14 cellular contexts compared by ENCODE assay signal in genomic region chr12:132131952-132132351, GRCh38. TPM values are rescaled to one million over a fixed set of nuclear protein-coding genes. Genes with fewer than 3 reads are reported as not detected.
A peak's percentile ranks its signal among the peaks of the same experiment; 100 is the strongest.
DNase-seq lines count a peak whose midpoint lies in the region; ATAC-seq and TF ChIP-seq lines count a peak whose summit lies in the region.
"Had no signal": no experiment of that assay in that cellular context is flagged by ENCODE, and none has a peak within 500 bp of the region (broad histone marks: within the 10 kb centered on the region; RNA-seq: fewer than 3 reads in every experiment).

No MANE protein-coding gene starts in this region.

- no peak for ATAC-seq in foreskin keratinocyte

- H3K27me3 ChIP-seq in foreskin keratinocyte, result no peaks in the 10 kb centered on the region
- H3K27me3 ChIP-seq: BLaER1 treated with 17β-estradiol and CSF1 and Interleukin-3, amounts not matched to agents 10 nM and 100 nM had no signal

- peak; percentile 43 for DNase-seq in activated effector memory CD4-positive, alpha-beta T cell treated with anti-CD3 and anti-CD28 coated beads, Interleukin-2, amount 50 U/mL, for 16 hours
- no peak for DNase-seq in activated effector memory CD4-positive, alpha-beta T cell treated with Interleukin-2 at 50 U/mL for 16 hours
- DNase-seq in endothelial cell (ENCODE audit: low spot score) (no peak), posterior vena cava (ENCODE audit: low spot score) (peak; percentile 68), foreskin keratinocyte (no peak), NCI-H2196 (lab: John Stamatoyannopoulos, UW; ENCODE audit: unreplicated experiment) (no peak), HFFc6 (no peak)
- DNase-seq: 8988T; AML-193; CD4-positive, CD25-positive, alpha-beta regulatory T cell; DMS79 treated with DMSO at 0.1 percent for 48 hours; EL; HCEC 1CT had no signal

- H3K27ac Mint-ChIP-seq in endothelial cell (ENCODE audit: unreplicated experiment), result no peak overlapping the region
- H3K27ac Mint-ChIP-seq in HFFc6, result no peak overlapping the region

- H3K27ac ChIP-seq in foreskin keratinocyte, result no peak overlapping the region
- H3K27ac ChIP-seq: BLaER1 treated with 17β-estradiol and CSF1 and Interleukin-3, amounts not matched to agents 10 nM and 100 nM had no signal

- H3K27me3 Mint-ChIP-seq in endothelial cell (ENCODE audit: unreplicated experiment) (peaks cover 15% of the 10 kb centered on the region), HFFc6 (ENCODE audit: insufficient read depth) (no peaks in the 10 kb centered on the region; the same call in 1 of the 2 replicates)
- H3K27me3 Mint-ChIP-seq: CD4-positive, CD25-positive, alpha-beta regulatory T cell had no signal

- H3K4me1 ChIP-seq in foreskin keratinocyte, result no peaks in the 10 kb centered on the region

- H3K9me3 Mint-ChIP-seq in endothelial cell (ENCODE audit: unreplicated experiment), result peaks cover 5% of the 10 kb centered on the region
- no peaks in the 10 kb centered on the region for H3K9me3 Mint-ChIP-seq in HFFc6

- H3K4me1 Mint-ChIP-seq in endothelial cell (ENCODE audit: unreplicated experiment), result no peaks in the 10 kb centered on the region
- peaks cover 1% of the 10 kb centered on the region; the same call in 1 of the 2 replicates for H3K4me1 Mint-ChIP-seq in HFFc6 (ENCODE audit: low read depth)
- H3K4me1 Mint-ChIP-seq: CD4-positive, CD25-positive, alpha-beta regulatory T cell had no signal

- H3K4me3 Mint-ChIP-seq in endothelial cell (ENCODE audit: unreplicated experiment) (peak overlapping the region; percentile 4), HFFc6 (no peak overlapping the region)

- H3K36me3 Mint-ChIP-seq in endothelial cell (ENCODE audit: low read depth, unreplicated experiment) (peaks cover 47% of the 10 kb centered on the region), HFFc6 (ENCODE audit: low read depth) (peaks cover 28% of the 10 kb centered on the region)

- TF ChIP-seq CTCF in endothelial cell (IDR thresholded peaks at IDR 0.05; ENCODE audit: unreplicated experiment) (no peak), foreskin keratinocyte (conservative IDR thresholded peaks at IDR 0.05) (no peak), HFFc6 (IDR thresholded peaks at IDR 0.05) (no peak)

- intact Hi-C loops in posterior vena cava (cut with DNase I), result no loop called here

RNA-seq across cellular contexts. Expression of gene DDX51, which starts 12.2 kb away (rescaled TPM):
- total RNA-seq in endothelial cell (ENCODE audit: unreplicated experiment) (16.1 TPM), posterior vena cava (10 to 100 TPM in 1 of 2 donors, 1 to 10 TPM in 1; 9.7 to 10.2 TPM), foreskin keratinocyte (12.0 and 17.8 TPM in 2 replicates)
- 17.1 and 19.6 TPM in 2 replicates for polyA plus RNA-seq in foreskin keratinocyte
- 10 to 100 TPM; 13.8 to 18.3 (median 16.8) TPM for total RNA-seq in HFFc6 (2021; fragmentation: NEBNext Ultra II Directional; extraction: Animal tissue kit (Norgen Biotek cat#: 25700))

RNA-seq across cellular contexts. Expression of gene NOC4L, which starts 12.3 kb away (rescaled TPM):
- 18.2 TPM for total RNA-seq in endothelial cell (ENCODE audit: unreplicated experiment)
- total RNA-seq in posterior vena cava, result 10 to 100 TPM; 11.2 to 13.6 TPM
- 24.6 and 32.2 TPM in 2 replicates for total RNA-seq in foreskin keratinocyte
- 38.2 and 42.4 TPM in 2 replicates for polyA plus RNA-seq in foreskin keratinocyte
- total RNA-seq in HFFc6 (2021; fragmentation: NEBNext Ultra II Directional; extraction: Animal tissue kit (Norgen Biotek cat#: 25700)), result 10 to 100 TPM; 25.8 to 33.5 (median 31.3) TPM

Comparison
In these comparisons a context has a peak if more than half of its experiments do, and no peak if none do; other contexts are left out.
1. DNase-seq: peak in activated effector memory CD4-positive, alpha-beta T cell treated with anti-CD3 and anti-CD28 coated beads, Interleukin-2, amount 50 U/mL, for 16 hours (single experiment) and posterior vena cava (single experiment); none in activated effector memory CD4-positive, alpha-beta T cell treated with Interleukin-2 at 50 U/mL for 16 hours (single experiment), endothelial cell (single experiment), foreskin keratinocyte (0 of 2), NCI-H2196 (single experiment) and HFFc6 (single experiment).